ENCODE assay signal across 8 cellular contexts in the genomic region with DNA sequence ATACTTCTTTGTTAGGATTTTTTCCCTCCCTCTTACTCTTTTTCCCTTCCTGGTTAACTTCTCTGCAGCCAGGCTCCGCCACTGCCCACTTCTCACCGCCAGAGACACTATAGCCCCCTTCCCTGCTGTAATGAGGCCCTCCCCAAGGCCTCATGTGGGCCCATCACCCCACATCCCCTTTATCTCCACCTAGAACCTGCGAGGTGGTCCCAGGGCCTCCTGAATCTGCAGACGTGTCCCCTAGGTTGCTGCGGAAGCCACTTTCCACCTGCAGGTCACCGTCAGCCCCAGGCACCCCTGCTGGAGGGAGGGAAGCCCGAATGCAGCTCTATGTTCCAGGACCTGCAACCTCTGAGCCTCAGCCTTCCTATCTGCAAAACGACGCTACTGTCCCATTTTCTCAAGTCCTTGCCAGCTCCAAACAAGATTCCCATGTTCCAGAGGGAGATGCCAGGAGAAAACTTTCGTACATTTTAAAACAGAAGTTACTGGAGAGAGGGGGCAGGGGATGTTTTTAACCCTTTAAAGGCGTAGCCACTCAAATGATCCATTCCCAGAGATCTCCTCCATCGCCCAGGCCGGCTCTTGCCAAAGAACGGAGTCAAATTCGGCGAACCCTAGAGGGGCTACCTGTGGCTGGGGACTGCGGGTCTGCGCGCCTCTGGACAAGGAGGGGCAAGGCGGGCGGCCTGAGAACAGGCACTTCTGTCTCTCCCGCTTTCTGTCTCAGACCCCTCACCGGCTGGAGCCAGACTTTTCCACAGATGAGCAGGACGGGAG. TPM values are rescaled to one million over a fixed set of nuclear protein-coding genes. Genes with fewer than 3 reads are reported as not detected.
DNase-seq lines count a peak whose midpoint lies in the region; ATAC-seq, FAIRE-seq and TF ChIP-seq lines count a peak whose summit lies in the region.

No MANE protein-coding gene starts in this region.

- FAIRE-seq in GM12891 (lab: Jason Lieb, UNC): no peak

- POLR2A ChIA-PET in AG04449 (lab: Yijun Ruan, JAX): interaction anchor here (0.8 to 1.4 kb wide), 4 partner anchors 9 to 875 kb away, joined by 3 to 6 read pairs (median 4); partner anchors contain the start of gene STC2

- DNase-seq in AG04449 (ENCODE audit: low read depth, low spot score) (no peak), HFF-Myc (ENCODE audit: extremely low read depth, low read depth) (no peak), foreskin fibroblast (peak; percentile 59 to 85), non-pigmented ciliary epithelial cell (ENCODE audit: low read depth) (peak; percentile 36), GM12891 (ENCODE audit: insufficient read length, low spot score) (no peak), UCSD-AML1 (lab: John Stamatoyannopoulos, UW; ENCODE audit: unreplicated experiment) (no peak)

- TF ChIP-seq POLR2A in GM12891 (IDR thresholded peaks at IDR 0.05; ENCODE audit: low read depth, low read length): no peak

- ATAC-seq in HG02870 (IDR thresholded peaks at IDR 0.05; ENCODE audit: unreplicated experiment): no peak

- TF ChIP-seq CTCF in AG04449 (IDR thresholded peaks at IDR 0.05; ENCODE audit: insufficient read depth, low read length, missing control alignments): peak; percentile 72
- TF ChIP-seq CTCF in HFF-Myc (IDR thresholded peaks at IDR 0.05; ENCODE audit: low read depth, low read length, missing control alignments): peak; percentile 64
- peak; percentile 65 for TF ChIP-seq CTCF in WI38 (IDR thresholded peaks at IDR 0.05; ENCODE audit: low read depth, low read length)
- peak; percentile 67 for TF ChIP-seq CTCF in foreskin fibroblast (IDR thresholded peaks at IDR 0.05; ENCODE audit: low read depth, low read length)

- H3K4me3 ChIP-seq in AG04449 (ENCODE audit: low read depth, low read length) (peak overlapping the region; percentile 85), HFF-Myc (replicated peaks; ENCODE audit: low read depth, low read length) (peak overlapping the region; percentile 82), WI38 (ENCODE audit: low read depth, low read length) (peak overlapping the region; percentile 88), foreskin fibroblast (ENCODE audit: low read depth in 1 of 2, low read length in 2 of 2) (peak overlapping the region; percentile 82 to 84)

- CTCF ChIA-PET in AG04449 (lab: Yijun Ruan, JAX): interaction anchor here (0.6 to 6.1 kb wide), 17 partner anchors 8 to 562 kb away, joined by 3 to 112 read pairs (median 10); no protein-coding TSS in a partner anchor

TF ChIP-seq in GM12891, 5 proteins besides CTCF, POLR2A, EP300 and RAD21:
- TF ChIP-seq TAF1 (IDR thresholded peaks at IDR 0.05; ENCODE audit: low read depth, low read length): no peak
- TF ChIP-seq POU2F2 (IDR thresholded peaks at IDR 0.05; ENCODE audit: low read depth, low read length): no peak
- no peak for TF ChIP-seq SPI1 (IDR thresholded peaks at IDR 0.05; ENCODE audit: low read depth, low read length)
- no peak for TF ChIP-seq PAX5 (IDR thresholded peaks at IDR 0.05; ENCODE audit: insufficient read depth, low read length, severe bottlenecking)
- TF ChIP-seq POLR2AphosphoS5 (IDR thresholded peaks at IDR 0.05; ENCODE audit: low read depth, low read length): no peak

RNA-seq across cellular contexts. Expression of gene SH3PXD2B, which starts 0.9 kb away (rescaled TPM):
- 0.06 TPM for polyA plus RNA-seq in GM12891 (2012; ENCODE audit: low read depth, missing spikeins)

Comparison
In these comparisons a context has a peak if more than half of its experiments do, and no peak if none do; other contexts are left out.
1. DNase-seq: peak in foreskin fibroblast (2 of 2) and non-pigmented ciliary epithelial cell (single experiment); none in AG04449 (single experiment), HFF-Myc (single experiment), GM12891 (single experiment) and UCSD-AML1 (single experiment).
2. Peak in every context shown above with its lines, with median percentiles within 50 percentile points of each other: H3K4me3 ChIP-seq and CTCF ChIP-seq.